Comparison of ENCODE assay signal across 29 cellular contexts in genomic region chr13:91106565-91106964, GRCh38.
"Had no signal": no experiment of that assay in that cellular context is flagged by ENCODE, and none has a peak within 500 bp of the region (broad histone marks: within the 10 kb centered on the region; RNA-seq: fewer than 3 reads in every experiment).

No MANE protein-coding gene starts in this region.

- H3K4me1 ChIP-seq: stomach, suprapubic skin, testis, thyroid gland, tibial artery, tibial nerve, transverse colon, upper lobe of left lung, upper lobe of right lung, uterus, vagina had no signal

- H3K36me3 ChIP-seq: stomach, suprapubic skin, thoracic aorta, thyroid gland, tibial artery, tibial nerve, transverse colon, upper lobe of left lung, upper lobe of right lung, uterus, vagina had no signal

- H3K27me3 ChIP-seq: suprapubic skin, testis, thyroid gland, tibial artery, tibial nerve, transverse colon, upper lobe of left lung, upper lobe of right lung, uterus, vagina had no signal

- H3K27me3 Mint-ChIP-seq: stimulated activated naive B cell treated with anti-CD40 and anti-IgM and Interleukin-4, amounts not matched to agents 10 μg/mL and 1 μg/mL and 100 μg/mL, for 72 hours; stimulated activated naive CD8-positive, alpha-beta T cell treated with anti-CD3 and anti-CD28 coated beads, Interleukin-15, amount 100 ng/mL, for 72 hours; stimulated activated naive CD8-positive, alpha-beta T cell treated with anti-CD3 and anti-CD28 coated beads, Interleukin-15, Interleukin-2, amounts not matched to agents 100 ng/mL and 50 ng/mL, for 24 hours; type B pancreatic cell had no signal

- DNase-seq: stimulated activated CD4-positive, alpha-beta T cell treated with anti-CD3 and anti-CD28 coated beads, Interleukin-2, amount 100 ng/mL, for 48 hours; stimulated activated CD4-positive, alpha-beta T cell treated with anti-CD3 and anti-CD28 coated beads, Interleukin-4, amount 100 ng/mL, for 1 hour; stimulated activated CD4-positive, alpha-beta T cell treated with anti-CD3 and anti-CD28 coated beads, Interleukin-4, amount 100 ng/mL, for 24 hours; stimulated activated CD4-positive, alpha-beta T cell treated with anti-CD3 and anti-CD28 coated beads, Interleukin-4, amount 100 ng/mL, for 4 hours; stimulated activated CD8-positive, alpha-beta memory T cell treated with anti-CD3 and anti-CD28 coated beads, Interleukin-4, amount 100 ng/mL, for 48 hours; stimulated activated naive B cell treated with anti-CD40 and anti-IgM and Interleukin-4, amounts not matched to agents 10 μg/mL and 1 μg/mL and 100 μg/mL, for 72 hours; stimulated activated naive CD4-positive, alpha-beta T cell; stimulated activated naive CD4-positive, alpha-beta T cell treated with Interleukin-2 at 50 U/mL for 16 hours; stimulated activated naive CD8-positive, alpha-beta T cell treated with anti-CD3 and anti-CD28 coated beads, Interleukin-15, amount 100 ng/mL, for 72 hours; stimulated activated naive CD8-positive, alpha-beta T cell treated with anti-CD3 and anti-CD28 coated beads, Interleukin-15, Interleukin-2, amounts not matched to agents 100 U/mL and 50 U/mL, for 24 hours; stomach; substantia nigra; testis; thyroid gland; tibial artery; transverse colon; trophoblast cell; upper lobe of left lung; upper lobe of right lung; uterus had no signal

- H3K9me3 ChIP-seq: stomach, suprapubic skin, testis, thoracic aorta, thyroid gland, tibial artery, tibial nerve, transverse colon, upper lobe of left lung, upper lobe of right lung, uterus, vagina had no signal

- FAIRE-seq: urothelium cell line had no signal

- H3K4me1 Mint-ChIP-seq: stimulated activated effector memory CD8-positive, alpha-beta T cell treated with anti-CD3 and anti-CD28 coated beads, Interleukin-12 subunit alpha, Interleukin-12 subunit beta, amount 100 ng/mL, for 72 hours; stimulated activated memory B cell treated with anti-CD40 and anti-IgM and Interleukin-4, amounts not matched to agents 10 μg/mL and 1 μg/mL and 100 μg/mL, for 72 hours; stimulated activated naive B cell treated with anti-CD40 and anti-IgM and Interleukin-4, amounts not matched to agents 10 μg/mL and 1 μg/mL and 100 μg/mL, for 72 hours; stimulated activated naive CD8-positive, alpha-beta T cell treated with anti-CD3 and anti-CD28 coated beads, Interleukin-15, amount 100 ng/mL, for 72 hours had no signal

- H3K9me3 Mint-ChIP-seq: stimulated activated naive CD8-positive, alpha-beta T cell treated with anti-CD3 and anti-CD28 coated beads, Interleukin-15, amount 100 ng/mL, for 72 hours had no signal

- H3K36me3 Mint-ChIP-seq: stimulated activated effector memory CD8-positive, alpha-beta T cell treated with anti-CD3 and anti-CD28 coated beads, Interleukin-12 subunit alpha, Interleukin-12 subunit beta, amount 100 ng/mL, for 72 hours; stimulated activated memory B cell treated with anti-CD40 and anti-IgM and Interleukin-4, amounts not matched to agents 10 μg/mL and 1 μg/mL and 100 μg/mL, for 72 hours; stimulated activated naive B cell treated with anti-CD40 and anti-IgM and Interleukin-4, amounts not matched to agents 10 μg/mL and 1 μg/mL and 100 μg/mL, for 72 hours had no signal

- ATAC-seq: stimulated activated effector memory CD8-positive, alpha-beta T cell treated with anti-CD3 and anti-CD28 coated beads, Interleukin-12 subunit alpha, Interleukin-12 subunit beta, amount 100 ng/mL, for 72 hours; stimulated activated memory B cell treated with anti-CD40 and anti-IgM and Interleukin-4, amounts not matched to agents 10 μg/mL and 1 μg/mL and 100 μg/mL, for 72 hours; stimulated activated naive B cell treated with anti-CD40 and anti-IgM and Interleukin-4, amounts not matched to agents 10 μg/mL and 1 μg/mL and 100 μg/mL, for 72 hours; stimulated activated naive CD8-positive, alpha-beta T cell treated with anti-CD3 and anti-CD28 coated beads, Interleukin-15, amount 100 ng/mL, for 72 hours; stimulated activated naive CD8-positive, alpha-beta T cell treated with anti-CD3 and anti-CD28 coated beads, Interleukin-15, Interleukin-2, amounts not matched to agents 100 U/mL and 50 U/mL, for 24 hours; upper lobe of right lung had no signal

- H3K4me3 ChIP-seq: stomach, suprapubic skin, testis, thoracic aorta, thyroid gland, tibial artery, tibial nerve, transverse colon, upper lobe of left lung, upper lobe of right lung, uterus, vagina had no signal

- H3K27ac ChIP-seq: stomach, suprapubic skin, testis, thoracic aorta, thyroid gland, tibial artery, tibial nerve, transverse colon, upper lobe of left lung, upper lobe of right lung, uterus, vagina had no signal

- H3K4me3 Mint-ChIP-seq: stimulated activated effector memory CD8-positive, alpha-beta T cell treated with anti-CD3 and anti-CD28 coated beads, Interleukin-12 subunit alpha, Interleukin-12 subunit beta, amount 100 ng/mL, for 72 hours; stimulated activated memory B cell treated with anti-CD40 and anti-IgM and Interleukin-4, amounts not matched to agents 10 μg/mL and 1 μg/mL and 100 μg/mL, for 72 hours; stimulated activated naive B cell treated with anti-CD40 and anti-IgM and Interleukin-4, amounts not matched to agents 10 μg/mL and 1 μg/mL and 100 μg/mL, for 72 hours; stimulated activated naive CD8-positive, alpha-beta T cell treated with anti-CD3 and anti-CD28 coated beads, Interleukin-15, amount 100 ng/mL, for 72 hours; stimulated activated naive CD8-positive, alpha-beta T cell treated with anti-CD3 and anti-CD28 coated beads, Interleukin-15, Interleukin-2, amounts not matched to agents 100 ng/mL and 50 ng/mL, for 24 hours; type B pancreatic cell had no signal
